ENCODE assay signal across 26 cellular contexts in the genomic region with DNA sequence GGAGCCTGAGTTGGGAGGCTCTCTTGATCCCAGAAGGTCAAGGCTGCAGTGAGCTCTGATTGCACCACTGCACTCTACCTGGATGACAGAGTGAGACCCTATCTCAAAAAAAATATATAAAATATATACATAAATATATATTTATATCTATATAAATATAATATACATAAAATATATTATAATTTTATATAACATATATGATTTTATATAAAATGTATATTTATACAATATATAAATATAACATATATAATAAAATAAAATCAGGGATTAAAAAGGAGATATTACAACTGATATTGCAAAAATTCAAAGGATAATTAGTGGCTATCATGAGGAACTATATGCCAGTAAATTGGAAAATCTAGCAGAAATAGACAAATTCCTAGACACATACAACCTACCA.
"Had no signal": no experiment of that assay in that cellular context is flagged by ENCODE, and none has a peak within 500 bp of the region (broad histone marks: within the 10 kb centered on the region; RNA-seq: fewer than 3 reads in every experiment).

No MANE protein-coding gene starts in this region.

- H3K9me3 ChIP-seq: colonic mucosa, esophagus squamous epithelium, gastroesophageal sphincter, lower lobe of right lung, mucosa of descending colon had no signal

- ATAC-seq: effector memory CD8-positive, alpha-beta T cell; esophagus mucosa; gastroesophageal sphincter; heart right ventricle; left colon; left lobe of liver; left ventricle myocardium superior; lower lobe of right lung; mucosa of descending colon had no signal

- FAIRE-seq: islet of Langerhans, keratinocyte had no signal

- H3K4me1 ChIP-seq: colonic mucosa, esophagus squamous epithelium, gastroesophageal sphincter, heart right ventricle, lower lobe of right lung had no signal

- H3K27ac ChIP-seq: colonic mucosa, epithelial cell of prostate, esophagus squamous epithelium, gastroesophageal sphincter, heart right ventricle, lower lobe of right lung had no signal

- H3K4me3 ChIP-seq: colonic mucosa, esophagus squamous epithelium, gastroesophageal sphincter, heart right ventricle, lower lobe of right lung, mucosa of descending colon had no signal

- H3K27me3 ChIP-seq: colonic mucosa, esophagus squamous epithelium, gastroesophageal sphincter, heart right ventricle had no signal

- H3K36me3 ChIP-seq: colonic mucosa, esophagus squamous epithelium, gastroesophageal sphincter, heart right ventricle, lower lobe of right lung had no signal

- DNase-seq: colonic mucosa; cortex of kidney; effector CD8-positive, alpha-beta T cell; effector memory CD8-positive, alpha-beta T cell; endodermal cell; erythroblast; esophagus squamous epithelium; foreskin fibroblast; foreskin melanocyte; glutamatergic neuron; head of caudate nucleus; heart right ventricle; hippocampal formation; kidney glomerular epithelial cell; left colon; left ventricle myocardium superior; lower lobe of right lung; mesenchymal stem cell; mucosa of descending colon; naive B cell had no signal
